ENCODE assay signal across 8 cellular contexts in genomic region chr12:49347307-49348237, GRCh38. TPM values are rescaled to one million over a fixed set of nuclear protein-coding genes. Genes with fewer than 3 reads are reported as not detected.
DNase-seq lines count a peak whose midpoint lies in the region; ATAC-seq and TF ChIP-seq lines count a peak whose summit lies in the region.

No MANE protein-coding gene starts in this region.

- H3K79me1 ChIP-seq in mesendoderm (ENCODE audit: low read length) = no peaks in the 10 kb centered on the region

- H3K9me3 ChIP-seq in effector memory CD4-positive, alpha-beta T cell (ENCODE audit: control insufficient read depth, low read length) = no peaks in the 10 kb centered on the region

- no peaks in the 10 kb centered on the region for H3K79me2 ChIP-seq in mesendoderm (ENCODE audit: control insufficient read depth, insufficient read depth, low read length)

- ATAC-seq in GM18907 (IDR thresholded peaks at IDR 0.05; ENCODE audit: unreplicated experiment) = no peak

- no peaks in the 10 kb centered on the region for H3K9me3 Mint-ChIP-seq in HFFc6

- peaks cover 15% of the 10 kb centered on the region; the same call in 1 of the 2 replicates for H3K27me3 Mint-ChIP-seq in HFFc6 (ENCODE audit: insufficient read depth)

- no peak overlapping the region for H4K8ac ChIP-seq in mesendoderm (ENCODE audit: low read depth, low read length)

- H3K4me1 Mint-ChIP-seq in HFFc6 (ENCODE audit: low read depth) = peaks cover 34% of the 10 kb centered on the region

- peak overlapping the region; percentile 46; the same call in 1 of the 2 replicates for H3K27ac Mint-ChIP-seq in HFFc6

- H4K5ac ChIP-seq in mesendoderm (ENCODE audit: low read length) = no peak overlapping the region

- no peaks in the 10 kb centered on the region for H3K36me3 ChIP-seq in effector memory CD4-positive, alpha-beta T cell (ENCODE audit: control insufficient read depth, insufficient read depth, low read length)
- no peaks in the 10 kb centered on the region for H3K36me3 ChIP-seq in mesendoderm (ENCODE audit: control insufficient read depth, insufficient read depth, low read length)

- H3K56ac ChIP-seq in mesendoderm (ENCODE audit: low read length) = peak overlapping the region; percentile 62

- peak overlapping the region; percentile 52 for H3K4me2 ChIP-seq in mesendoderm (ENCODE audit: low read length)

- H2AK5ac ChIP-seq in mesendoderm (ENCODE audit: low read length) = no peak overlapping the region

- H3K27me3 ChIP-seq in effector memory CD4-positive, alpha-beta T cell (replicated peaks; ENCODE audit: control insufficient read depth, insufficient read depth, low read length, poor library complexity, severe bottlenecking) = peaks cover 58% of the 10 kb centered on the region
- H3K27me3 ChIP-seq in mesendoderm (ENCODE audit: insufficient read depth, low read length, poor library complexity) = peaks cover 30% of the 10 kb centered on the region

- H3K23ac ChIP-seq in mesendoderm (ENCODE audit: low read length) = no peak overlapping the region

- no peak overlapping the region for H2BK5ac ChIP-seq in mesendoderm (ENCODE audit: low read length)

- peaks cover 49% of the 10 kb centered on the region for H3K4me1 ChIP-seq in effector memory CD4-positive, alpha-beta T cell (ENCODE audit: control insufficient read depth, insufficient read depth, low read length, poor library complexity, severe bottlenecking)
- H3K4me1 ChIP-seq in mesendoderm (ENCODE audit: control insufficient read depth, low read depth, low read length) = peaks cover 5% of the 10 kb centered on the region

- no peaks in the 10 kb centered on the region for H3K36me3 Mint-ChIP-seq in HFFc6 (ENCODE audit: low read depth)

- peak; percentile 99 for TF ChIP-seq CTCF in HFFc6 (IDR thresholded peaks at IDR 0.05)

- peak overlapping the region; percentile 78 for H3K4me3 Mint-ChIP-seq in HFFc6

- peak; percentile 34 for DNase-seq in DMS114 treated with DMSO at 0.1 percent for 48 hours (lab: John Stamatoyannopoulos, UW; ENCODE audit: unreplicated experiment)
- DNase-seq in HFFc6 = peak; percentile 46
- DNase-seq in NCI-H510A treated with DMSO at 0.1 percent for 48 hours (lab: John Stamatoyannopoulos, UW) = peak; percentile 83
- DNase-seq in activated CD8-positive, alpha-beta memory T cell treated with anti-CD3 and anti-CD28 coated beads for 24 hours = peak; percentile 94
- DNase-seq in effector memory CD4-positive, alpha-beta T cell = peak; percentile 57 to 72 (median 60)
- peak; percentile 82 for DNase-seq in mesendoderm
- peak; percentile 54 for DNase-seq in stimulated activated CD8-positive, alpha-beta memory T cell treated with anti-CD3 and anti-CD28 coated beads, Interleukin-12 subunit alpha, Interleukin-12 subunit beta, amount 100 ng/mL, for 24 hours (ENCODE audit: extremely low read depth)

- H2BK120ac ChIP-seq in mesendoderm (ENCODE audit: low read depth, low read length) = no peak overlapping the region

- no peak overlapping the region for H3K27ac ChIP-seq in effector memory CD4-positive, alpha-beta T cell (ENCODE audit: insufficient read depth, low read length, poor library complexity, severe bottlenecking)
- no peak overlapping the region for H3K27ac ChIP-seq in mesendoderm (ENCODE audit: low read depth, low read length)

- H3K4ac ChIP-seq in mesendoderm (ENCODE audit: low read depth, low read length) = no peak overlapping the region

- H3K4me3 ChIP-seq in effector memory CD4-positive, alpha-beta T cell (ENCODE audit: insufficient read depth, low read depth, low read length, poor library complexity, severe bottlenecking) = peak overlapping the region; percentile 45
- H3K4me3 ChIP-seq in mesendoderm (ENCODE audit: low read length) = no peak overlapping the region

- H2BK15ac ChIP-seq in mesendoderm (replicated peaks; ENCODE audit: low read depth) = no peak overlapping the region

- H3K9ac ChIP-seq in mesendoderm (ENCODE audit: low read length) = peak overlapping the region; percentile 49

- no peak overlapping the region for H3K18ac ChIP-seq in mesendoderm (ENCODE audit: low read length)

- WGBS in mesendoderm (ENCODE audit: extremely low coverage, insufficient coverage, low lambda C conversion rate) = no CpG with 5 or more reads among the region's 37 CpGs

RNA-seq across cellular contexts. Expression of gene DNAJC22, which starts 0.9 kb away (rescaled TPM):
- total RNA-seq in HFFc6 (2021; fragmentation: NEBNext Ultra II Directional; extraction: Animal tissue kit (Norgen Biotek cat#: 25700)) = 1 to 10 TPM in 4 of 6 experiments, under 1 TPM in 2; 0.38 to 4.1 (median 2.6) TPM
- polyA plus RNA-seq in mesendoderm (2013, experiment 1 of 2) = 0.41 TPM
- polyA plus RNA-seq in mesendoderm (2013, experiment 2 of 2) = 0.32 TPM

RNA-seq across cellular contexts. Expression of gene C1QL4, which starts 10.6 kb away (rescaled TPM):
- under 1 TPM in 5 of 6 experiments, not detected in 1; 0.14 to 0.48 (median 0.28) TPM for total RNA-seq in HFFc6 (2021; fragmentation: NEBNext Ultra II Directional; extraction: Animal tissue kit (Norgen Biotek cat#: 25700))
- polyA plus RNA-seq in mesendoderm (2013, experiment 1 of 2) = 0.06 TPM
- 0.04 TPM for polyA plus RNA-seq in mesendoderm (2013, experiment 2 of 2)

RNA-seq across cellular contexts. Expression of gene SPATS2, which starts 19.7 kb away (rescaled TPM):
- 10 to 100 TPM; 33.4 to 64.4 (median 50.9) TPM for total RNA-seq in HFFc6 (2021; fragmentation: NEBNext Ultra II Directional; extraction: Animal tissue kit (Norgen Biotek cat#: 25700))
- 36.3 TPM for polyA plus RNA-seq in mesendoderm (2013, experiment 1 of 2)
- polyA plus RNA-seq in mesendoderm (2013, experiment 2 of 2) = 36.3 TPM

RNA-seq across cellular contexts. Expression of gene TROAP, which starts 24.5 kb away (rescaled TPM):
- total RNA-seq in HFFc6 (2021; fragmentation: NEBNext Ultra II Directional; extraction: Animal tissue kit (Norgen Biotek cat#: 25700)) = 10 to 100 TPM; 14.1 to 37.4 (median 34.5) TPM
- 57.2 TPM for polyA plus RNA-seq in mesendoderm (2013, experiment 1 of 2)
- 56.2 TPM for polyA plus RNA-seq in mesendoderm (2013, experiment 2 of 2)

RNA-seq across cellular contexts. Expression of gene PRPH, which starts 52.6 kb away (rescaled TPM):
- not detected for total RNA-seq in HFFc6 (2021; fragmentation: NEBNext Ultra II Directional; extraction: Animal tissue kit (Norgen Biotek cat#: 25700))
- polyA plus RNA-seq in mesendoderm (2013, experiment 1 of 2) = 0.49 TPM
- 0.49 TPM for polyA plus RNA-seq in mesendoderm (2013, experiment 2 of 2)

Comparison
In these comparisons a context has a peak if more than half of its experiments do, and no peak if none do; other contexts are left out.
1. DNase-seq: peak in every context shown above with its lines; median percentile 94 in activated CD8-positive, alpha-beta memory T cell treated with anti-CD3 and anti-CD28 coated beads for 24 hours; 83 in NCI-H510A treated with DMSO at 0.1 percent for 48 hours; 82 in mesendoderm; 60 in effector memory CD4-positive, alpha-beta T cell; 54 in stimulated activated CD8-positive, alpha-beta memory T cell treated with anti-CD3 and anti-CD28 coated beads, Interleukin-12 subunit alpha, Interleukin-12 subunit beta, amount 100 ng/mL, for 24 hours; 46 in HFFc6; 34 in DMS114 treated with DMSO at 0.1 percent for 48 hours.